Comparison of ENCODE assay signal across 17 cellular contexts in the genomic region with DNA sequence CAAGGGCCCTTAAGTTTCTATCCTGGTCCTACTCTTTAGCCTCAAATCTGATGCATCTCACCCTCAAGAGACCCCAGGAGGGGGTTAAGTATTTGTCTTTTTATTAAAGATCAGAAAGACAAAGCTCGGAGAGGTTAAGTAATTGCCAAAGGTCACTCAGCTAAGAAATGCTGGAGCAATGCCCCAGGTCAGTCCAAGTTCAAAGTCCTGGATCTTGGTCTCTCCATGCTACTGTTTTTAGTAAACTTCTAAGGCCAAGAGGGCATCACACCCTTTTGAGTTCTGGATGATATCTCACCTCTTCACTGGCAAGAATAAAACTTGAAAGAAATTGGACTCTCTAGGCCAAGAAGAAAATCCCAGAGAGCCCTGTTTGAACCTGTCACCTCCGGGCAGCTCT.
"Had no signal": no experiment of that assay in that cellular context is flagged by ENCODE, and none has a peak within 500 bp of the region (broad histone marks: within the 10 kb centered on the region; RNA-seq: fewer than 3 reads in every experiment).

No MANE protein-coding gene starts in this region.

- H3K4me3 Mint-ChIP-seq: activated CD4-positive, alpha-beta T cell treated with anti-CD3 and anti-CD28 coated beads for 36 hours; activated CD8-positive, alpha-beta T cell treated with anti-CD3 and anti-CD28 coated beads for 36 hours; natural killer cell treated with Interleukin-12 subunit alpha and Interleukin-12 subunit beta and Interleukin-15 and Interleukin-18, amount 100 ng/mL, for 72 hours; stimulated activated memory B cell treated with anti-CD40 and anti-IgM and Interleukin-4, amounts not matched to agents 10 μg/mL and 1 μg/mL and 100 μg/mL, for 72 hours had no signal

- H3K27ac ChIP-seq: epithelial cell of prostate, hepatocyte, pancreas had no signal

- H3K27me3 Mint-ChIP-seq: natural killer cell treated with Interleukin-12 subunit alpha and Interleukin-12 subunit beta and Interleukin-15 and Interleukin-18, amount 100 ng/mL, for 72 hours; stimulated activated memory B cell treated with anti-CD40 and anti-IgM and Interleukin-4, amounts not matched to agents 10 μg/mL and 1 μg/mL and 100 μg/mL, for 72 hours had no signal

- ATAC-seq: activated CD4-positive, alpha-beta T cell treated with anti-CD3 and anti-CD28 coated beads for 36 hours; activated CD8-positive, alpha-beta T cell treated with anti-CD3 and anti-CD28 coated beads for 36 hours; natural killer cell treated with Interleukin-12 subunit alpha and Interleukin-12 subunit beta and Interleukin-15 and Interleukin-18, amount 100 ng/mL, for 72 hours; stimulated activated memory B cell treated with anti-CD40 and anti-IgM and Interleukin-4, amounts not matched to agents 10 μg/mL and 1 μg/mL and 100 μg/mL, for 72 hours had no signal

- DNase-seq: activated CD4-positive, alpha-beta T cell treated with anti-CD3 and anti-CD28 coated beads for 36 hours; activated CD8-positive, alpha-beta memory T cell treated with anti-CD3 and anti-CD28 coated beads, Interleukin-2, amount 50 U/mL, for 4 hours; activated CD8-positive, alpha-beta T cell treated with anti-CD3 and anti-CD28 coated beads for 36 hours; activated naive CD4-positive, alpha-beta T cell; central memory CD4-positive, alpha-beta T cell; effector CD8-positive, alpha-beta T cell; mammary epithelial cell; mucosa of descending colon; stimulated activated CD4-positive, alpha-beta T cell treated with anti-CD3 and anti-CD28 coated beads, Interleukin-1b, Interleukin-23, amount 100 ng/mL, for 48 hours; T1000 had no signal

- H3K36me3 Mint-ChIP-seq: natural killer cell treated with Interleukin-12 subunit alpha and Interleukin-12 subunit beta and Interleukin-15 and Interleukin-18, amount 100 ng/mL, for 72 hours; stimulated activated memory B cell treated with anti-CD40 and anti-IgM and Interleukin-4, amounts not matched to agents 10 μg/mL and 1 μg/mL and 100 μg/mL, for 72 hours had no signal

- H3K27me3 ChIP-seq: hepatocyte, pancreas had no signal

- H3K4me3 ChIP-seq: mucosa of descending colon had no signal

- H3K4me1 Mint-ChIP-seq: activated CD4-positive, alpha-beta T cell treated with anti-CD3 and anti-CD28 coated beads for 36 hours; stimulated activated memory B cell treated with anti-CD40 and anti-IgM and Interleukin-4, amounts not matched to agents 10 μg/mL and 1 μg/mL and 100 μg/mL, for 72 hours had no signal

- H3K36me3 ChIP-seq: gastroesophageal sphincter, pancreas, transverse colon had no signal

- H3K9me3 ChIP-seq: gastroesophageal sphincter, mucosa of descending colon, pancreas, transverse colon had no signal

- H3K27ac Mint-ChIP-seq: activated CD4-positive, alpha-beta T cell treated with anti-CD3 and anti-CD28 coated beads for 36 hours; activated CD8-positive, alpha-beta T cell treated with anti-CD3 and anti-CD28 coated beads for 36 hours; natural killer cell treated with Interleukin-12 subunit alpha and Interleukin-12 subunit beta and Interleukin-15 and Interleukin-18, amount 100 ng/mL, for 72 hours; stimulated activated memory B cell treated with anti-CD40 and anti-IgM and Interleukin-4, amounts not matched to agents 10 μg/mL and 1 μg/mL and 100 μg/mL, for 72 hours had no signal

- H3K9me3 Mint-ChIP-seq: activated CD8-positive, alpha-beta T cell treated with anti-CD3 and anti-CD28 coated beads for 36 hours; natural killer cell treated with Interleukin-12 subunit alpha and Interleukin-12 subunit beta and Interleukin-15 and Interleukin-18, amount 100 ng/mL, for 72 hours had no signal
